Comparison of ENCODE assay signal across 17 cellular contexts in the genomic region with DNA sequence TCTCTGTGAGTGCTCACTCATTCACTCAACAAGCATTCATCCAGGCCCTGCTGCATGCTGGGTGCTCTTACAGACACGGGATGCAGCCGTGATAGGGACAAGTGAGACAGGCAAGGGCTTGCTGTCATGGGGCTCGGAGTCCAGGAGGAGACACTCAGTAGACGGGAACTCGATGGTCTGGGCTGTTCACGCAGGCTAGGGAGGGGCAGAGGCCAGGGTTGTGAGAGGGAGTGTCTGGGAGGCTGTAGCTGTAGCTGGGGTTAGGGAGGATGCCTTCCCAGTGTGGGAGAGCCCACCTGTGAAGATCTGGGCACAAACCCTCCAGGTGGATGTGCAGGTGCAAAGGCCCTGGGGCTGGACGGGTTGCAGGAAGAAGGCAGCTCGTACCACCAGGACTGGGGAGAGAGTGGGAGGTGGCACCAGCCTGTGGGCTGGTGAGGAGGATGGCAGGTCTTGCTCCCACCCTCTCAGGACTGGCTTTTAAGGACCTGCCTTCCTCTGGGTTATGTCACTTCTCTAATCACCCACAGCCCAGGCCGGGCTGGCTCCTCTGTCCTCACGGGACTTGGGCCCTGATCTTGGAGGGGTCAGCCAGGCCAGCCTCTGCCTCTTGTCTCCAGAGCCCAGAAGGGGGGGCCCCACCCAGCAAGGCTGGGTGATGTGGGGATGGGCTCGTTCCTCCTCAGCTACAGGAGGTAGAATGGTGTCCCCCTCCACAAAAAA. TPM values are rescaled to one million over a fixed set of nuclear protein-coding genes. Genes with fewer than 3 reads are reported as not detected.
A peak's percentile ranks its signal among the peaks of the same experiment; 100 is the strongest.
DNase-seq lines count a peak whose midpoint lies in the region; ATAC-seq, FAIRE-seq and TF ChIP-seq lines count a peak whose summit lies in the region.
"Had no signal": no experiment of that assay in that cellular context is flagged by ENCODE, and none has a peak within 500 bp of the region (broad histone marks: within the 10 kb centered on the region; RNA-seq: fewer than 3 reads in every experiment).

No MANE protein-coding gene starts in this region.

- H2BK5ac ChIP-seq in H1 (ENCODE audit: low read depth, low read length): peak overlapping the region; percentile 32; the same call in 1 of the 2 replicates
- peak overlapping the region; percentile 49 for H2BK5ac ChIP-seq in neuronal stem cell (ENCODE audit: low read length)

- H2AFZ ChIP-seq in H1 (ENCODE audit: low read length): no peak overlapping the region
- no peak overlapping the region for H2AFZ ChIP-seq in neuronal stem cell (ENCODE audit: low read length)

- H3K9ac ChIP-seq in H1 (replicated peaks in 1 of 4; ENCODE audit: extremely low read depth in 1 of 4, low read depth in 3 of 4, low read length in 3 of 4) (no peak overlapping the region), neuronal stem cell (ENCODE audit: low read depth, low read length, poor library complexity) (no peak overlapping the region)
- H3K9ac ChIP-seq: BLaER1 treated with 17β-estradiol and CSF1 and Interleukin-3, amounts not matched to agents 10 nM and 100 nM had no signal

- H3K4me2 ChIP-seq in H1 (ENCODE audit: insufficient read depth in 1 of 2, low read depth in 2 of 2, low read length in 2 of 2): no peak overlapping the region
- no peak overlapping the region for H3K4me2 ChIP-seq in neuronal stem cell (ENCODE audit: insufficient read depth, low read length, poor library complexity, severe bottlenecking)
- H3K4me2 ChIP-seq: BLaER1 treated with 17β-estradiol and CSF1 and Interleukin-3, amounts not matched to agents 10 nM and 100 nM had no signal

- H2BK20ac ChIP-seq in H1 (ENCODE audit: low read length): peak overlapping the region; percentile 97; the same call in 1 of the 2 replicates

- no peak overlapping the region for H3K4me3 Mint-ChIP-seq in activated naive CD4-positive, alpha-beta T cell treated with anti-CD3 and anti-CD28 coated beads, Interleukin-2, amount 50 U/mL, for 24 hours
- H3K4me3 Mint-ChIP-seq: CD4-positive, alpha-beta T cell had no signal

- H2BK120ac ChIP-seq in H1 (replicated peaks; ENCODE audit: low read depth, low read length) (no peak overlapping the region), neuronal stem cell (ENCODE audit: low read depth, low read length) (no peak overlapping the region)

- H3K14ac ChIP-seq in H1 (ENCODE audit: insufficient read length) (no peak overlapping the region), neuronal stem cell (ENCODE audit: low read length) (no peak overlapping the region)

- H2BK12ac ChIP-seq in H1 (ENCODE audit: low read depth, low read length): peak overlapping the region; percentile 68; the same call in 1 of the 2 replicates
- H2BK12ac ChIP-seq in neuronal stem cell (ENCODE audit: low read length): no peak overlapping the region

- no peak for TF ChIP-seq RAD21 in H1 (IDR thresholded peaks at IDR 0.05 in 1 of 2, conservative IDR thresholded peaks at IDR 0.05 in 1 of 2; ENCODE audit: low read depth in 2 of 2, low read length in 2 of 2)

- peak overlapping the region; percentile 35 for H3K27ac Mint-ChIP-seq in activated naive CD4-positive, alpha-beta T cell treated with anti-CD3 and anti-CD28 coated beads, Interleukin-2, amount 50 U/mL, for 24 hours
- H3K27ac Mint-ChIP-seq: CD4-positive, alpha-beta T cell had no signal

- WGBS in H1 (ENCODE audit: extremely low coverage in 1 of 2, insufficient coverage in 1 of 2, insufficient read length in 1 of 2, insufficient replicate concordance in 2 of 2, low coverage in 1 of 2, low lambda C conversion rate in 2 of 2, missing lambda C conversion rate in 1 of 2), 2 experiments: 83% methylated on average over 11 of the region's 11 CpGs; no CpG with 5 or more reads in 1 of the 2 experiments
- no CpG with 5 or more reads among the region's 11 CpGs for WGBS in neuronal stem cell (ENCODE audit: extremely low coverage in 2 of 2, insufficient read length in 2 of 2, insufficient replicate concordance in 1 of 2), 2 donors

- no peaks in the 10 kb centered on the region for H3K27me3 ChIP-seq in H1 (replicated peaks in 1 of 4; ENCODE audit: control insufficient read depth in 3 of 4, extremely low read depth in 1 of 4, insufficient read depth in 3 of 4, low read length in 3 of 4)
- peaks cover 0 to 3% (median 0%) of the 10 kb centered on the region in 3 experiments for H3K27me3 ChIP-seq in neuronal stem cell (ENCODE audit: control insufficient read depth in 3 of 3, insufficient read depth in 3 of 3, low read depth in 1 of 3, low read length in 3 of 3)
- H3K27me3 ChIP-seq: BLaER1 treated with 17β-estradiol and CSF1 and Interleukin-3, amounts not matched to agents 10 nM and 100 nM had no signal

- no peaks in the 10 kb centered on the region for H3K36me3 Mint-ChIP-seq in activated naive CD4-positive, alpha-beta T cell treated with anti-CD3 and anti-CD28 coated beads, Interleukin-2, amount 50 U/mL, for 24 hours

- DNase-seq in activated naive CD4-positive, alpha-beta T cell treated with anti-CD3 and anti-CD28 coated beads, Interleukin-2, amount 50 U/mL, for 16 hours: no peak
- DNase-seq in H1 (ENCODE audit: low read depth in 1 of 2, low spot score in 2 of 2) (no peak), neuronal stem cell (ENCODE audit: low spot score) (no peak), Right ventricle myocardium superior (no peak)
- DNase-seq: 8988T; AML-193; Calu3; CD4-positive, alpha-beta T cell; DMS 273 treated with DMSO at 0.1 percent for 48 hours had no signal

- no peak for TF ChIP-seq EP300 in H1 (IDR thresholded peaks at IDR 0.05; ENCODE audit: borderline replicate concordance in 1 of 2, low read depth in 2 of 2, low read length in 2 of 2)

- peaks cover 2% of the 10 kb centered on the region; the same call in 1 of the 2 replicates for H3K23me2 ChIP-seq in H1 (ENCODE audit: low read depth, low read length)

- H3K4me3 ChIP-seq in H1 (ENCODE audit: extremely low read depth in 1 of 4, insufficient read depth in 2 of 4, low read depth in 3 of 4, low read length in 4 of 4): no peak overlapping the region
- H3K4me3 ChIP-seq in neuronal stem cell (ENCODE audit: low read length in 2 of 2): no peak overlapping the region
- H3K4me3 ChIP-seq: BLaER1 treated with 17β-estradiol and CSF1 and Interleukin-3, amounts not matched to agents 10 nM and 100 nM; GM12878; K562 had no signal

- no peaks in the 10 kb centered on the region for H3K4me1 Mint-ChIP-seq in activated naive CD4-positive, alpha-beta T cell treated with anti-CD3 and anti-CD28 coated beads, Interleukin-2, amount 50 U/mL, for 24 hours

- no peak for TF ChIP-seq CTCF in H1 (IDR thresholded peaks at IDR 0.05; ENCODE audit: control extremely low read depth in 1 of 3, insufficient read depth in 1 of 3, low read depth in 1 of 3, low read length in 3 of 3)

- H3K23ac ChIP-seq in H1 (ENCODE audit: insufficient read length): no peak overlapping the region
- peak overlapping the region; percentile 22 for H3K23ac ChIP-seq in neuronal stem cell (ENCODE audit: low read depth, low read length, poor library complexity)

- no peak for FAIRE-seq in H1 (lab: Jason Lieb, UNC)
- FAIRE-seq: GM12878, H54, K562 had no signal

- POLR2A ChIA-PET in H1 (lab: Charles Lee; ENCODE audit: partially characterized antibody): interaction anchor here (1.0 kb wide), 1 partner anchor 47 kb away, joined by 3 read pairs; a partner anchor contains a TSS

- no peaks in the 10 kb centered on the region for H3K79me2 ChIP-seq in H1 (ENCODE audit: control insufficient read depth in 1 of 2, insufficient read depth in 2 of 2, low read length in 2 of 2)

- no peak overlapping the region for H4K5ac ChIP-seq in H1 (ENCODE audit: insufficient read length, low read depth, low read length)

- ATAC-seq in GM18505 (IDR thresholded peaks at IDR 0.05; ENCODE audit: unreplicated experiment) (no peak), GM21786 (IDR thresholded peaks at IDR 0.05; ENCODE audit: unreplicated experiment) (no peak), Right ventricle myocardium superior (ENCODE audit: poor library complexity) (no peak)
- ATAC-seq: GM12878, K562 had no signal

- peak overlapping the region; percentile 46; the same call in 1 of the 2 replicates for H2BK15ac ChIP-seq in H1 (ENCODE audit: low read length)
- H2BK15ac ChIP-seq in neuronal stem cell (ENCODE audit: low read length): no peak overlapping the region

- H3K27ac ChIP-seq in H1 (ENCODE audit: low read depth, low read length) (no peak overlapping the region), neuronal stem cell (replicated peaks; ENCODE audit: low read length) (no peak overlapping the region)
- H3K27ac ChIP-seq: BLaER1 treated with 17β-estradiol and CSF1 and Interleukin-3, amounts not matched to agents 10 nM and 100 nM had no signal

- no peaks in the 10 kb centered on the region for H3K9me3 Mint-ChIP-seq in activated naive CD4-positive, alpha-beta T cell treated with anti-CD3 and anti-CD28 coated beads, Interleukin-2, amount 50 U/mL, for 24 hours
- H3K9me3 Mint-ChIP-seq: CD4-positive, alpha-beta T cell had no signal

- peaks cover 5% of the 10 kb centered on the region for H3K27me3 Mint-ChIP-seq in activated naive CD4-positive, alpha-beta T cell treated with anti-CD3 and anti-CD28 coated beads, Interleukin-2, amount 50 U/mL, for 24 hours

- CTCF ChIA-PET in H1 (lab: Charles Lee; ENCODE audit: partially characterized antibody): interaction anchor here (0.9 to 1.7 kb wide), 5 partner anchors 8 to 50 kb away, joined by 3 to 5 read pairs (median 4); no protein-coding TSS in a partner anchor

- intact Hi-C loops in Right ventricle myocardium superior (cut with DNase I): no loop called here

- no peak overlapping the region for H3K56ac ChIP-seq in H1 (replicated peaks; ENCODE audit: insufficient read length, low read depth, low read length)

- no peak overlapping the region for H3K4ac ChIP-seq in H1 (replicated peaks; ENCODE audit: insufficient read length, low read depth, low read length)
- H3K4ac ChIP-seq in neuronal stem cell (ENCODE audit: low read length): no peak overlapping the region

- peak overlapping the region; percentile 83; the same call in 1 of the 2 replicates for H3K18ac ChIP-seq in H1 (ENCODE audit: extremely low read depth, low read length)
- H3K18ac ChIP-seq in neuronal stem cell (ENCODE audit: low read length): peak overlapping the region; percentile 48

- H3K4me1 ChIP-seq in H1 (replicated peaks in 1 of 4; ENCODE audit: control insufficient read depth in 3 of 4, insufficient read depth in 4 of 4, low read length in 3 of 4) (peaks cover 0 to 10% (median 6%) of the 10 kb centered on the region in 4 experiments; a peak in 5 of 7 replicates), neuronal stem cell (ENCODE audit: control insufficient read depth in 2 of 2, insufficient read depth in 1 of 2, low read depth in 1 of 2, low read length in 2 of 2) (peaks cover 0 to 12% of the 10 kb centered on the region in 2 donors)
- H3K4me1 ChIP-seq: BLaER1 treated with 17β-estradiol and CSF1 and Interleukin-3, amounts not matched to agents 10 nM and 100 nM had no signal

- H2AK5ac ChIP-seq in H1 (ENCODE audit: low read depth, low read length) (no peak overlapping the region), neuronal stem cell (ENCODE audit: low read depth, low read length) (peak overlapping the region; percentile 32)

- H3K9me3 ChIP-seq in H1 (ENCODE audit: insufficient read depth in 2 of 2, low read depth in 1 of 2, low read length in 1 of 2) (0 out of 4 replicates have a peak, but pooled peaks cover 0 to under 1% of the 10 kb centered on the region in 2 experiments), neuronal stem cell (replicated peaks in 1 of 2; ENCODE audit: control insufficient read depth in 2 of 2, insufficient read depth in 1 of 2, low read depth in 1 of 2, low read length in 2 of 2) (peaks cover 0 to 2% of the 10 kb centered on the region in 2 donors)
- H3K9me3 ChIP-seq: BLaER1 treated with 17β-estradiol and CSF1 and Interleukin-3, amounts not matched to agents 10 nM and 100 nM had no signal

- TF ChIP-seq POLR2A in H1 (IDR thresholded peaks at IDR 0.05; ENCODE audit: control extremely low read depth in 1 of 2, low read depth in 2 of 2, low read length in 2 of 2) (no peak), GM18505 (IDR thresholded peaks at IDR 0.05; ENCODE audit: borderline replicate concordance, extremely low read depth, insufficient read depth, insufficient read length) (no peak)

- no peaks in the 10 kb centered on the region for H4K20me1 ChIP-seq in H1 (replicated peaks in 1 of 2; ENCODE audit: control insufficient read depth in 1 of 2, insufficient read depth in 2 of 2, low read length in 2 of 2)
- H4K20me1 ChIP-seq: BLaER1 treated with 17β-estradiol and CSF1 and Interleukin-3, amounts not matched to agents 10 nM and 100 nM had no signal

- H3K79me1 ChIP-seq in H1 (ENCODE audit: low read depth, low read length): no peaks in the 10 kb centered on the region
- H3K79me1 ChIP-seq in neuronal stem cell (ENCODE audit: low read depth, low read length): no peaks in the 10 kb centered on the region

- peak overlapping the region; percentile 11 for H4K91ac ChIP-seq in H1 (replicated peaks; ENCODE audit: insufficient read length, low read length)
- no peak overlapping the region for H4K91ac ChIP-seq in neuronal stem cell (ENCODE audit: low read depth, low read length, poor library complexity)

- H4K8ac ChIP-seq in H1 (ENCODE audit: extremely low read depth, insufficient read depth, low read length) (no peak overlapping the region; the same call in 1 of the 2 replicates), neuronal stem cell (ENCODE audit: low read depth, low read length) (no peak overlapping the region)

- H3K36me3 ChIP-seq in H1 (ENCODE audit: control insufficient read depth in 2 of 4, insufficient read depth in 4 of 4, low read length in 3 of 4) (no peaks in the 10 kb centered on the region), neuronal stem cell (replicated peaks in 1 of 2; ENCODE audit: control insufficient read depth in 2 of 2, insufficient read depth in 2 of 2, low read length in 2 of 2) (no peaks in the 10 kb centered on the region)
- H3K36me3 ChIP-seq: BLaER1 treated with 17β-estradiol and CSF1 and Interleukin-3, amounts not matched to agents 10 nM and 100 nM had no signal

RNA-seq across cellular contexts. Expression of a gene that starts 24.1 kb away (rescaled TPM):
- total RNA-seq in H1 (2021; fragmentation: NEBNext Ultra II Directional; extraction: Animal tissue kit (Norgen Biotek cat#: 25700)): 2.0 TPM in 2 replicates
- polyA plus RNA-seq in H1 (2011; rRNA removed): 0.57 and 1.3 TPM in 2 replicates
- 0.93 TPM for polyA plus RNA-seq in H1 (2011; cell fraction: cytosol; rRNA removed)
- 0.84 TPM for polyA plus RNA-seq in H1 (2011; cell fraction: nucleus; rRNA removed)
- 0.17 to 0.68 TPM (median 0.49 TPM) in 4 replicates for polyA plus RNA-seq in H1 (2012, experiment 1 of 2)
- 0.14 TPM for polyA plus RNA-seq in H1 (2012, experiment 2 of 2)
- 1.5 TPM for polyA plus RNA-seq in H1 (2013, experiment 1 of 2)
- 1.8 TPM for polyA plus RNA-seq in H1 (2013, experiment 2 of 2)
- 0.15 and 0.69 TPM in 2 replicates for polyA minus RNA-seq in H1 (2011; rRNA and poly(A)+ RNA removed)
- 2.5 TPM for polyA minus RNA-seq in H1 (2011; cell fraction: cytosol; rRNA and poly(A)+ RNA removed)
- polyA minus RNA-seq in H1 (2011; cell fraction: nucleus; rRNA and poly(A)+ RNA removed): 2.4 TPM
- 0.06 TPM for polyA plus RNA-seq in neuronal stem cell (2013, experiment 1 of 2)
- polyA plus RNA-seq in neuronal stem cell (2013, experiment 2 of 2): 0.06 TPM
- not detected for total RNA-seq in Right ventricle myocardium superior
- total RNA-seq: Calu3; CD4-positive, alpha-beta T cell; Daoy; GM12878; K562 had no signal
- polyA plus RNA-seq: GM12878, K562 had no signal

RNA-seq across cellular contexts. Expression of a gene that starts 47.2 kb away (rescaled TPM):
- 14.8 and 15.4 TPM in 2 replicates for total RNA-seq in H1 (2021; fragmentation: NEBNext Ultra II Directional; extraction: Animal tissue kit (Norgen Biotek cat#: 25700))
- 9.6 and 14.8 TPM in 2 replicates for polyA plus RNA-seq in H1 (2011; rRNA removed)
- polyA plus RNA-seq in H1 (2011; cell fraction: cytosol; rRNA removed): 10.8 TPM
- 14.7 TPM for polyA plus RNA-seq in H1 (2011; cell fraction: nucleus; rRNA removed)
- polyA plus RNA-seq in H1 (2012, experiment 1 of 2): 5.4 to 6.9 TPM (median 5.7 TPM) in 4 replicates
- polyA plus RNA-seq in H1 (2012, experiment 2 of 2): 9.2 TPM
- polyA plus RNA-seq in H1 (2013, experiment 1 of 2): 28.8 TPM
- 34.3 TPM for polyA plus RNA-seq in H1 (2013, experiment 2 of 2)
- 4.9 and 9.9 TPM in 2 replicates for polyA minus RNA-seq in H1 (2011; rRNA and poly(A)+ RNA removed)
- polyA minus RNA-seq in H1 (2011; cell fraction: cytosol; rRNA and poly(A)+ RNA removed): 7.6 TPM
- 6.4 TPM for polyA minus RNA-seq in H1 (2011; cell fraction: nucleus; rRNA and poly(A)+ RNA removed)
- 0.20 TPM for polyA plus RNA-seq in neuronal stem cell (2013, experiment 1 of 2)
- polyA plus RNA-seq in neuronal stem cell (2013, experiment 2 of 2): 0.15 TPM
- total RNA-seq in Right ventricle myocardium superior: not detected
- total RNA-seq: CD4-positive, alpha-beta T cell; Daoy had no signal
- polyA plus RNA-seq: GM12878, K562 had no signal

Comparison
In these comparisons a context has a peak if more than half of its experiments do, and no peak if none do; other contexts are left out.
1. RNA of a gene that starts 47.2 kb away (total RNA-seq): 14.8 to 15.4 TPM in H1; not detected in Right ventricle myocardium superior (single experiment); every median in the first group is over 10 times any median in the second.